ENCODE assay signal across 22 cellular contexts in genomic region chr17:27895940-27896535, GRCh38.
"Had no signal": no experiment of that assay in that cellular context is flagged by ENCODE, and none has a peak within 500 bp of the region (broad histone marks: within the 10 kb centered on the region; RNA-seq: fewer than 3 reads in every experiment).

No MANE protein-coding gene starts in this region.

- H3K4me2 ChIP-seq: PC-9 had no signal

- H3K9me3 ChIP-seq: MG63 had no signal

- DNase-seq: activated B cell treated with CpG ODN at 0.5 μM for 24 hours; activated CD4-positive, alpha-beta T cell treated with anti-CD3 and anti-CD28 coated beads for 1 hour; activated CD4-positive, alpha-beta T cell treated with anti-CD3 and anti-CD28 coated beads, Interleukin-2, amount 10 ng/mL, durations not matched to agents 24 days and 14 days; activated CD4-positive, alpha-beta T cell treated with anti-CD3 and anti-CD28 coated beads, Interleukin-2, amount 50 U/mL, for 48 hours; activated CD8-positive, alpha-beta memory T cell treated with anti-CD3 and anti-CD28 coated beads, Interleukin-2, amount 10 ng/mL, durations not matched to agents 7 days and 5 days; activated effector memory CD4-positive, alpha-beta T cell treated with Interleukin-2 at 50 U/mL for 16 hours; activated naive CD4-positive, alpha-beta T cell; activated naive CD8-positive, alpha-beta T cell treated with anti-CD3 and anti-CD28 coated beads, Interleukin-2, amount 50 U/mL, for 24 hours; activated T-cell treated with anti-CD3 and anti-CD28 coated beads, Interleukin-2, amount 50 U/mL, for 24 hours; amygdala; MG63; MV-4-11; NCI-H1105; NCI-H1436; NCI-H1694 treated with DMSO at 0.1 percent for 48 hours; NCI-H2081; NCI-H510A treated with DMSO at 0.1 percent for 48 hours; PC-9; SIG-M5; T-helper 17 cell; T-helper 9 cell had no signal

- H2AFZ ChIP-seq: PC-9 had no signal

- H3K4me3 ChIP-seq: MG63, PC-9 had no signal

- H3K27me3 ChIP-seq: MG63 had no signal

- ATAC-seq: activated CD8-positive, alpha-beta memory T cell treated with anti-CD3 and anti-CD28 coated beads, Interleukin-2, amount 10 ng/mL, durations not matched to agents 7 days and 5 days; activated naive CD4-positive, alpha-beta T cell treated with anti-CD3 and anti-CD28 coated beads, Interleukin-2, amount 50 U/mL, for 72 hours; activated naive CD8-positive, alpha-beta T cell treated with anti-CD3 and anti-CD28 coated beads, Interleukin-2, amount 50 U/mL, for 24 hours; T-helper 17 cell had no signal

- H3K27ac ChIP-seq: PC-9 had no signal

- H3K36me3 ChIP-seq: MG63 had no signal
